1 cellular context compared by ENCODE assay signal in the genomic region with DNA sequence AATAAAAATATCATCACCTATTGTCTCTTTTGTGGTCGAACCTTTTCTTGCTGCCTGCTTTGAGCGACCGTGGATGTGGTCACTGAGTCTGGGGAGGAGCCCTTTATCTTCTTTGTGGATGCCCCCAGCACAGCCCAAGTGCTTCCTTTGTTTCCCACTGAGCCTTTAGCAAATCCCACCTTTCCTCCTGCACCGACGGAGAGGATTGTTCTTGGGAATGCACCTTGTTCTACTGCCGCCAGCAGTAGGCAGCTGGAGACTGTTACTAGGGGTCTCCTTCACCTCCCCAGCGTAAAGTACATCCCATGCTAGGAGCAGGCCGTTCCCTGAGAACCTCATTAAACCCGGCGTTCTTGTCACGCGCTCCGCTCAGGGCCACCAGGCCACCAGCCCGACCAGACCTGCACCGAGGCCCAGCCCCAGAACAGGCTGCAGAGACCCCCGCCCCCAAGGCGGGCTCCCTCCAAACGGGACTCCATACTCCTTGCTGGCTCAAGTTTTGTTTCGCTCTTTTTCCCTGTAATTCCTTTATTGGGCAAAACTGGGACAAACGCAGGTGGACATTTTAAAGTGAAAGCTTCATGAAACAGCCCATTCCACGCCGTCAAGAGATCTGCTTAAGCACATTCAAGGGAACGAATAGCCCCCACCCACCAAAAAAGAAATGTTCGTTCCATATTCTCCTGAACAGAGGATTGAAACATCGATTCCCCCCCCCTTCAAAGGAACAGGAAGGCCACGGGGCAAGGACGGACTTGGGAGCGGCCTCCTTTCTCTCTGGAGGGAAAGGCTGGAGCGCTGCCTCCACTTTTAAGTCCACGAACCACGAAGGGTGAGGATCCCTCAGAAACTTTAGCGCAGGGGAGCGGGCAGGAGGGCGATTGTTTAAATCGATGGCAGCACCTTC.
TF ChIP-seq lines count a peak whose summit lies in the region.

No MANE protein-coding gene starts in this region.

TF ChIP-seq in HepG2, 621 proteins besides CTCF, POLR2A, EP300 and RAD21 (continued from another document and continues in another):
- TF ChIP-seq ZSCAN29 (CRISPR knock-in tag; conservative IDR thresholded peaks at IDR 0.05) (peak; percentile 11; the same call in 1 of the 2 replicates), SETDB1 (CRISPR knock-in tag; IDR thresholded peaks at IDR 0.05; ENCODE audit: borderline replicate concordance) (no peak), TBX3 (IDR thresholded peaks at IDR 0.05; ENCODE audit: borderline replicate concordance) (no peak), ZNF629 (CRISPR knock-in tag; conservative IDR thresholded peaks at IDR 0.05) (no peak), ZSCAN30 (CRISPR knock-in tag; IDR thresholded peaks at IDR 0.05) (no peak; the same call in 1 of the 2 replicates), SRY (CRISPR knock-in tag; IDR thresholded peaks at IDR 0.05) (no peak), ZBTB1 (CRISPR knock-in tag; IDR thresholded peaks at IDR 0.05; ENCODE audit: borderline replicate concordance) (no peak), HIVEP1 (CRISPR knock-in tag; IDR thresholded peaks at IDR 0.05) (no peak), ZNF781 (CRISPR knock-in tag; IDR thresholded peaks at IDR 0.05; ENCODE audit: borderline replicate concordance, not compliant biosample characterization) (no peak), TEAD3 (CRISPR knock-in tag; optimal IDR thresholded peaks at IDR 0.05; ENCODE audit: borderline replicate concordance) (peak; percentile 80), RFX3 (CRISPR knock-in tag; IDR thresholded peaks at IDR 0.05) (no peak), ATF1 (CRISPR knock-in tag; IDR thresholded peaks at IDR 0.05) (no peak), ZNF674 (CRISPR knock-in tag; IDR thresholded peaks at IDR 0.05; ENCODE audit: low read depth) (no peak), ZNF841 (CRISPR knock-in tag; IDR thresholded peaks at IDR 0.05; ENCODE audit: borderline replicate concordance) (no peak), KLF9 (CRISPR knock-in tag; IDR thresholded peaks at IDR 0.05; ENCODE audit: low read depth) (no peak), NBN (conservative IDR thresholded peaks at IDR 0.05) (no peak), STAT5B (CRISPR knock-in tag; IDR thresholded peaks at IDR 0.05) (no peak), ZNF207 (IDR thresholded peaks at IDR 0.05; ENCODE audit: borderline replicate concordance) (no peak), ZNF225 (CRISPR knock-in tag; IDR thresholded peaks at IDR 0.05) (0 out of 2 replicates have a peak, but pooled peaks have one; percentile 60), REPIN1 (CRISPR knock-in tag; IDR thresholded peaks at IDR 0.05; ENCODE audit: borderline replicate concordance, low read depth) (peak; percentile 56; the same call in 1 of the 2 replicates), ZBTB7A (CRISPR knock-in tag; IDR thresholded peaks at IDR 0.05) (peak; percentile 94), JDP2 (CRISPR knock-in tag; IDR thresholded peaks at IDR 0.05; ENCODE audit: borderline replicate concordance) (no peak), ZFX (CRISPR knock-in tag; IDR thresholded peaks at IDR 0.05; ENCODE audit: low read depth) (peak; percentile 91), ZNF777 (CRISPR knock-in tag; IDR thresholded peaks at IDR 0.05) (no peak; the same call in none of the 2 replicates), GPN1 (CRISPR knock-in tag; IDR thresholded peaks at IDR 0.05; ENCODE audit: borderline replicate concordance) (no peak), ZNF326 (CRISPR knock-in tag; IDR thresholded peaks at IDR 0.05; ENCODE audit: borderline replicate concordance) (no peak), KLF15 (CRISPR knock-in tag; IDR thresholded peaks at IDR 0.05; ENCODE audit: borderline replicate concordance) (no peak), RBFOX2 (IDR thresholded peaks at IDR 0.05; ENCODE audit: low read depth, low read length) (no peak), IRF2 (CRISPR knock-in tag; IDR thresholded peaks at IDR 0.05) (peak; percentile 38; the same call in 1 of the 2 replicates), ZNF569 (CRISPR knock-in tag; IDR thresholded peaks at IDR 0.05; ENCODE audit: borderline replicate concordance) (no peak), ZNF274 (CRISPR knock-in tag; IDR thresholded peaks at IDR 0.05) (no peak), ETV6 (CRISPR knock-in tag; conservative IDR thresholded peaks at IDR 0.05) (peak; percentile 72), POLR2AphosphoS2 (IDR thresholded peaks at IDR 0.05; ENCODE audit: low read depth, low read length) (no peak), ZNF556 (CRISPR knock-in tag; IDR thresholded peaks at IDR 0.05; ENCODE audit: borderline replicate concordance) (no peak), SNAPC2 (CRISPR knock-in tag; IDR thresholded peaks at IDR 0.05) (0 out of 2 replicates have a peak, but pooled peaks have one; percentile 17), NCOR1 (IDR thresholded peaks at IDR 0.05; ENCODE audit: borderline replicate concordance, low read length) (no peak), MEIS2 (CRISPR knock-in tag; IDR thresholded peaks at IDR 0.05) (peak; percentile 63; the same call in 1 of the 2 replicates), HNF4A (CRISPR knock-in tag; IDR thresholded peaks at IDR 0.05) (peak; percentile 50; the same call in 1 of the 2 replicates), ZNF780A (CRISPR knock-in tag; IDR thresholded peaks at IDR 0.05) (no peak), ZNF724P (CRISPR knock-in tag; IDR thresholded peaks at IDR 0.05; ENCODE audit: borderline replicate concordance) (no peak), FOXP1 (IDR thresholded peaks at IDR 0.05) (no peak), FOXP1 (CRISPR knock-in tag; IDR thresholded peaks at IDR 0.05) (no peak), ZFP36L1 (CRISPR knock-in tag; IDR thresholded peaks at IDR 0.05) (0 out of 2 replicates have a peak, but pooled peaks have one; percentile 6), ZNF224 (CRISPR knock-in tag; IDR thresholded peaks at IDR 0.05) (0 out of 2 replicates have a peak, but pooled peaks have one; percentile 73), KDM2A (CRISPR knock-in tag; IDR thresholded peaks at IDR 0.05; ENCODE audit: borderline replicate concordance, low read depth) (peak; percentile 41; the same call in 1 of the 2 replicates)
- TF ChIP-seq, protein P1, sequence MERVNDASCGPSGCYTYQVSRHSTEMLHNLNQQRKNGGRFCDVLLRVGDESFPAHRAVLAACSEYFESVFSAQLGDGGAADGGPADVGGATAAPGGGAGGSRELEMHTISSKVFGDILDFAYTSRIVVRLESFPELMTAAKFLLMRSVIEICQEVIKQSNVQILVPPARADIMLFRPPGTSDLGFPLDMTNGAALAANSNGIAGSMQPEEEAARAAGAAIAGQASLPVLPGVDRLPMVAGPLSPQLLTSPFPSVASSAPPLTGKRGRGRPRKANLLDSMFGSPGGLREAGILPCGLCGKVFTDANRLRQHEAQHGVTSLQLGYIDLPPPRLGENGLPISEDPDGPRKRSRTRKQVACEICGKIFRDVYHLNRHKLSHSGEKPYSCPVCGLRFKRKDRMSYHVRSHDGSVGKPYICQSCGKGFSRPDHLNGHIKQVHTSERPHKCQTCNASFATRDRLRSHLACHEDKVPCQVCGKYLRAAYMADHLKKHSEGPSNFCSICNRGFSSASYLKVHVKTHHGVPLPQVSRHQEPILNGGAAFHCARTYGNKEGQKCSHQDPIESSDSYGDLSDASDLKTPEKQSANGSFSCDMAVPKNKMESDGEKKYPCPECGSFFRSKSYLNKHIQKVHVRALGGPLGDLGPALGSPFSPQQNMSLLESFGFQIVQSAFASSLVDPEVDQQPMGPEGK (CRISPR knock-in tag; IDR thresholded peaks at IDR 0.05) = no peak; the same call in none of the 2 replicates
- TF ChIP-seq, protein P2, sequence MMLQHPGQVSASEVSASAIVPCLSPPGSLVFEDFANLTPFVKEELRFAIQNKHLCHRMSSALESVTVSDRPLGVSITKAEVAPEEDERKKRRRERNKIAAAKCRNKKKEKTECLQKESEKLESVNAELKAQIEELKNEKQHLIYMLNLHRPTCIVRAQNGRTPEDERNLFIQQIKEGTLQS (CRISPR knock-in tag; IDR thresholded peaks at IDR 0.05) = no peak; the same call in 1 of the 2 replicates
- TF ChIP-seq, protein P3, sequence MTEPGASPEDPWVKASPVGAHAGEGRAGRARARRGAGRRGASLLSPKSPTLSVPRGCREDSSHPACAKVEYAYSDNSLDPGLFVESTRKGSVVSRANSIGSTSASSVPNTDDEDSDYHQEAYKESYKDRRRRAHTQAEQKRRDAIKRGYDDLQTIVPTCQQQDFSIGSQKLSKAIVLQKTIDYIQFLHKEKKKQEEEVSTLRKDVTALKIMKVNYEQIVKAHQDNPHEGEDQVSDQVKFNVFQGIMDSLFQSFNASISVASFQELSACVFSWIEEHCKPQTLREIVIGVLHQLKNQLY (CRISPR knock-in tag; IDR thresholded peaks at IDR 0.05) = no peak
- TF ChIP-seq, protein P4, sequence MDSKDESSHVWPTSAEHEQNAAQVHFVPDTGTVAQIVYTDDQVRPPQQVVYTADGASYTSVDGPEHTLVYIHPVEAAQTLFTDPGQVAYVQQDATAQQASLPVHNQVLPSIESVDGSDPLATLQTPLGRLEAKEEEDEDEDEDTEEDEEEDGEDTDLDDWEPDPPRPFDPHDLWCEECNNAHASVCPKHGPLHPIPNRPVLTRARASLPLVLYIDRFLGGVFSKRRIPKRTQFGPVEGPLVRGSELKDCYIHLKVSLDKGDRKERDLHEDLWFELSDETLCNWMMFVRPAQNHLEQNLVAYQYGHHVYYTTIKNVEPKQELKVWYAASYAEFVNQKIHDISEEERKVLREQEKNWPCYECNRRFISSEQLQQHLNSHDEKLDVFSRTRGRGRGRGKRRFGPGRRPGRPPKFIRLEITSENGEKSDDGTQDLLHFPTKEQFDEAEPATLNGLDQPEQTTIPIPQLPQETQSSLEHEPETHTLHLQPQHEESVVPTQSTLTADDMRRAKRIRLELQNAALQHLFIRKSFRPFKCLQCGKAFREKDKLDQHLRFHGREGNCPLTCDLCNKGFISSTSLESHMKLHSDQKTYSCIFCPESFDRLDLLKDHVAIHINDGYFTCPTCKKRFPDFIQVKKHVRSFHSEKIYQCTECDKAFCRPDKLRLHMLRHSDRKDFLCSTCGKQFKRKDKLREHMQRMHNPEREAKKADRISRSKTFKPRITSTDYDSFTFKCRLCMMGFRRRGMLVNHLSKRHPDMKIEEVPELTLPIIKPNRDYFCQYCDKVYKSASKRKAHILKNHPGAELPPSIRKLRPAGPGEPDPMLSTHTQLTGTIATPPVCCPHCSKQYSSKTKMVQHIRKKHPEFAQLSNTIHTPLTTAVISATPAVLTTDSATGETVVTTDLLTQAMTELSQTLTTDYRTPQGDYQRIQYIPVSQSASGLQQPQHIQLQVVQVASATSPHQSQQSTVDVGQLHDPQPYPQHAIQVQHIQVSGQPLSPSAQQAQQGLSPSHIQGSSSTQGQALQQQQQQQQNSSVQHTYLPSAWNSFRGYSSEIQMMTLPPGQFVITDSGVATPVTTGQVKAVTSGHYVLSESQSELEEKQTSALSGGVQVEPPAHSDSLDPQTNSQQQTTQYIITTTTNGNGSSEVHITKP (CRISPR knock-in tag; IDR thresholded peaks at IDR 0.05; ENCODE audit: low read depth) = peak; percentile 81
- TF ChIP-seq, protein P5, sequence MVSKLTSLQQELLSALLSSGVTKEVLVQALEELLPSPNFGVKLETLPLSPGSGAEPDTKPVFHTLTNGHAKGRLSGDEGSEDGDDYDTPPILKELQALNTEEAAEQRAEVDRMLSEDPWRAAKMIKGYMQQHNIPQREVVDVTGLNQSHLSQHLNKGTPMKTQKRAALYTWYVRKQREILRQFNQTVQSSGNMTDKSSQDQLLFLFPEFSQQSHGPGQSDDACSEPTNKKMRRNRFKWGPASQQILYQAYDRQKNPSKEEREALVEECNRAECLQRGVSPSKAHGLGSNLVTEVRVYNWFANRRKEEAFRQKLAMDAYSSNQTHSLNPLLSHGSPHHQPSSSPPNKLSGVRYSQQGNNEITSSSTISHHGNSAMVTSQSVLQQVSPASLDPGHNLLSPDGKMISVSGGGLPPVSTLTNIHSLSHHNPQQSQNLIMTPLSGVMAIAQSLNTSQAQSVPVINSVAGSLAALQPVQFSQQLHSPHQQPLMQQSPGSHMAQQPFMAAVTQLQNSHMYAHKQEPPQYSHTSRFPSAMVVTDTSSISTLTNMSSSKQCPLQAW (CRISPR knock-in tag; IDR thresholded peaks at IDR 0.05) = no peak
- TF ChIP-seq, protein P6, sequence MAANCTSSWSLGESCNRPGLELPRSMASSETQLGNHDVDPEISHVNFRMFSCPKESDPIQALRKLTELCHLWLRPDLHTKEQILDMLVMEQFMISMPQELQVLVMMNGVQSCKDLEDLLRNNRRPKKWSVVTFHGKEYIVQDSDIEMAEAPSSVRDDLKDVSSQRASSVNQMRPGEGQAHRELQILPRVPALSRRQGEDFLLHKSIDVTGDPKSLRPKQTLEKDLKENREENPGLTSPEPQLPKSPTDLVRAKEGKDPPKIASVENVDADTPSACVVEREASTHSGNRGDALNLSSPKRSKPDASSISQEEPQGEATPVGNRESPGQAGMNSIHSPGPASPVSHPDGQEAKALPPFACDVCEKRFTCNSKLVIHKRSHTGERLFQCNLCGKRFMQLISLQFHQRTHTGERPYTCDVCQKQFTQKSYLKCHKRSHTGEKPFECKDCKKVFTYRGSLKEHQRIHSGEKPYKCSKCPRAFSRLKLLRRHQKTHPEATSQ (CRISPR knock-in tag; IDR thresholded peaks at IDR 0.05; ENCODE audit: borderline replicate concordance) = no peak
- TF ChIP-seq, protein P7, sequence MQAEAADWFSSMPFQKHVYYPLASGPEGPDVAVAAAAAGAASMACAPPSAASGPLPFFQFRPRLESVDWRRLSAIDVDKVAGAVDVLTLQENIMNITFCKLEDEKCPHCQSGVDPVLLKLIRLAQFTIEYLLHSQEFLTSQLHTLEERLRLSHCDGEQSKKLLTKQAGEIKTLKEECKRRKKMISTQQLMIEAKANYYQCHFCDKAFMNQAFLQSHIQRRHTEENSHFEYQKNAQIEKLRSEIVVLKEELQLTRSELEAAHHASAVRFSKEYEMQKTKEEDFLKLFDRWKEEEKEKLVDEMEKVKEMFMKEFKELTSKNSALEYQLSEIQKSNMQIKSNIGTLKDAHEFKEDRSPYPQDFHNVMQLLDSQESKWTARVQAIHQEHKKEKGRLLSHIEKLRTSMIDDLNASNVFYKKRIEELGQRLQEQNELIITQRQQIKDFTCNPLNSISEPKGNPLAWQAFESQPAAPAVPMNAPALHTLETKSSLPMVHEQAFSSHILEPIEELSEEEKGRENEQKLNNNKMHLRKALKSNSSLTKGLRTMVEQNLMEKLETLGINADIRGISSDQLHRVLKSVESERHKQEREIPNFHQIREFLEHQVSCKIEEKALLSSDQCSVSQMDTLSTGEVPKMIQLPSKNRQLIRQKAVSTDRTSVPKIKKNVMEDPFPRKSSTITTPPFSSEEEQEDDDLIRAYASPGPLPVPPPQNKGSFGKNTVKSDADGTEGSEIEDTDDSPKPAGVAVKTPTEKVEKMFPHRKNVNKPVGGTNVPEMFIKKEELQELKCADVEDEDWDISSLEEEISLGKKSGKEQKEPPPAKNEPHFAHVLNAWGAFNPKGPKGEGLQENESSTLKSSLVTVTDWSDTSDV (CRISPR knock-in tag; IDR thresholded peaks at IDR 0.05) = no peak
- TF ChIP-seq, protein P8, sequence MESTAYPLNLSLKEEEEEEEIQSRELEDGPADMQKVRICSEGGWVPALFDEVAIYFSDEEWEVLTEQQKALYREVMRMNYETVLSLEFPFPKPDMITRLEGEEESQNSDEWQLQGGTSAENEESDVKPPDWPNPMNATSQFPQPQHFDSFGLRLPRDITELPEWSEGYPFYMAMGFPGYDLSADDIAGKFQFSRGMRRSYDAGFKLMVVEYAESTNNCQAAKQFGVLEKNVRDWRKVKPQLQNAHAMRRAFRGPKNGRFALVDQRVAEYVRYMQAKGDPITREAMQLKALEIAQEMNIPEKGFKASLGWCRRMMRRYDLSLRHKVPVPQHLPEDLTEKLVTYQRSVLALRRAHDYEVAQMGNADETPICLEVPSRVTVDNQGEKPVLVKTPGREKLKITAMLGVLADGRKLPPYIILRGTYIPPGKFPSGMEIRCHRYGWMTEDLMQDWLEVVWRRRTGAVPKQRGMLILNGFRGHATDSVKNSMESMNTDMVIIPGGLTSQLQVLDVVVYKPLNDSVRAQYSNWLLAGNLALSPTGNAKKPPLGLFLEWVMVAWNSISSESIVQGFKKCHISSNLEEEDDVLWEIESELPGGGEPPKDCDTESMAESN (CRISPR knock-in tag; conservative IDR thresholded peaks at IDR 0.05) = no peak; the same call in 1 of the 2 replicates
